9 cellular contexts compared by ENCODE assay signal in the genomic region with DNA sequence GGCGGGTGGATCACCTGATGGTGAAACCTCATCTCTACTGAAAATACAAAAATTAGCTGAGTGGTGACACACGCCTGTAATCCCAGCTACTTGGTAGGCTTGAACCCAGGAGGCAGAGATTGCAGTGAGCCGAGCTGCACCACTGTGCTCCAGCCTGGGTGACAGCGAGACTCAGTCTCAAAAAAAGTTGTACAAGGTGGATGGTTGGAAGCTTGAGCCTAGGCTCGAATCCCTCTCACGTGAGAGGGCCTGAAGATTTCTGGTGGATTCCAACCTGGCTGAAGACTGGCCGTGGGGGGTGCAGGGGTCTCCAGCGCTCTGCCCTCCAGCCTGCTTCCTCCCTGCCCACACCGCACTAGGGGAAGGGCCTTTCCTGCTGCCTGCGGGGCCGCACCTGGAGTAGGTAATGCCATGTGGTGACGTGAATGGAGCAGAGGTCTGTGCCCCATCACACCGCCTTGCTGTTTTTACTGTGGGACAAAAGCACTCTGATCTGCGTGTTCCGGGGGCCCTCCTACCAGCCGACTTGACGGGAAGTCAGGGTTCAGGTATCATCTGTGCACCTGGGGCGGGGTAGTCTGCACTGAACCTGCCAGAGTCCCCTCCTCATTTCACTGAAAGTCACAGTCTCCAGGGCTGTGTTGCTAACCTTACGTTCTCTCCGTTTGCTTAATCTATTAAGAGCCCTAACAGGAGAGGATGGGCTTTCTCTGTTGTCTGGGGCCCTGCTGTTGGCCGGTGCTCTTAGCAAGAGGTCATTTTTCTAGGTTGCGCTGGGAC. TPM values are rescaled to one million over a fixed set of nuclear protein-coding genes. Genes with fewer than 3 reads are reported as not detected.
DNase-seq lines count a peak whose midpoint lies in the region; ATAC-seq and TF ChIP-seq lines count a peak whose summit lies in the region.
"Had no signal": no experiment of that assay in that cellular context is flagged by ENCODE, and none has a peak within 500 bp of the region (broad histone marks: within the 10 kb centered on the region; RNA-seq: fewer than 3 reads in every experiment).

No MANE protein-coding gene starts in this region.

- peaks cover 41% of the 10 kb centered on the region for H3K36me3 ChIP-seq in endodermal cell (ENCODE audit: control insufficient read depth, insufficient read depth, low read length)
- no peaks in the 10 kb centered on the region for H3K36me3 ChIP-seq in testis (ENCODE audit: low read depth, missing control alignments)
- peaks cover 34 to 37% of the 10 kb centered on the region in 2 donors for H3K36me3 ChIP-seq in ascending aorta

- H3K4me3 ChIP-seq in endodermal cell (ENCODE audit: low read length) (peak overlapping the region; percentile 87), testis (no peak overlapping the region), ascending aorta (no peak overlapping the region)

- peaks cover 14% of the 10 kb centered on the region for H3K4me1 ChIP-seq in endodermal cell (ENCODE audit: control insufficient read depth, insufficient read depth, low read length)
- H3K4me1 ChIP-seq in testis = peaks cover 27% of the 10 kb centered on the region
- peaks cover 18 to 20% of the 10 kb centered on the region in 2 donors for H3K4me1 ChIP-seq in ascending aorta

- no peak for TF ChIP-seq CTCF in endodermal cell (conservative IDR thresholded peaks at IDR 0.05)
- TF ChIP-seq CTCF in testis (IDR thresholded peaks at IDR 0.05) = no peak
- no peak for TF ChIP-seq CTCF in ascending aorta (IDR thresholded peaks at IDR 0.05)

- no peaks in the 10 kb centered on the region for H3K9me3 ChIP-seq in endodermal cell (ENCODE audit: control insufficient read depth, low read length)
- no peaks in the 10 kb centered on the region for H3K9me3 ChIP-seq in testis
- no peaks in the 10 kb centered on the region for H3K9me3 ChIP-seq in ascending aorta

- intact Hi-C loops in activated naive CD4-positive, alpha-beta T cell treated with anti-CD3 and anti-CD28 coated beads for 36 hours (cut with micrococcal nuclease) = no loop called here
- intact Hi-C loops in testis (cut with DNase I; ENCODE audit: low total_unique reads) = no loop called here
- intact Hi-C loops in ascending aorta (cut with DNase I) = no loop called here

- H3K4me3 Mint-ChIP-seq in activated naive CD4-positive, alpha-beta T cell treated with anti-CD3 and anti-CD28 coated beads for 36 hours = peak overlapping the region; percentile 30
- peak overlapping the region; percentile 94 for H3K4me3 Mint-ChIP-seq in endodermal cell
- peak overlapping the region; percentile 51 to 74 for H3K4me3 Mint-ChIP-seq in stimulated activated naive CD8-positive, alpha-beta T cell treated with anti-CD3 and anti-CD28 coated beads, Interleukin-15, amount 100 ng/mL, for 72 hours

- H3K9ac ChIP-seq in endodermal cell (ENCODE audit: extremely low read depth, low read length, poor library complexity, severe bottlenecking) = peak overlapping the region; percentile 25

- no peaks in the 10 kb centered on the region for H3K9me3 Mint-ChIP-seq in activated naive CD4-positive, alpha-beta T cell treated with anti-CD3 and anti-CD28 coated beads for 36 hours
- no peaks in the 10 kb centered on the region for H3K9me3 Mint-ChIP-seq in endodermal cell
- no peaks in the 10 kb centered on the region for H3K9me3 Mint-ChIP-seq in stimulated activated naive CD8-positive, alpha-beta T cell treated with anti-CD3 and anti-CD28 coated beads, Interleukin-15, amount 100 ng/mL, for 72 hours

- peak overlapping the region; percentile 55 for H3K27ac Mint-ChIP-seq in activated naive CD4-positive, alpha-beta T cell treated with anti-CD3 and anti-CD28 coated beads for 36 hours
- H3K27ac Mint-ChIP-seq in endodermal cell = peak overlapping the region; percentile 79
- H3K27ac Mint-ChIP-seq in stimulated activated naive CD8-positive, alpha-beta T cell treated with anti-CD3 and anti-CD28 coated beads, Interleukin-15, amount 100 ng/mL, for 72 hours = peak overlapping the region in 1 of 2 donors; percentile 71

- ATAC-seq in stimulated activated naive CD8-positive, alpha-beta T cell treated with anti-CD3 and anti-CD28 coated beads, Interleukin-15, amount 100 ng/mL, for 72 hours = no peak

- peaks cover 38% of the 10 kb centered on the region for H3K36me3 Mint-ChIP-seq in activated naive CD4-positive, alpha-beta T cell treated with anti-CD3 and anti-CD28 coated beads for 36 hours (ENCODE audit: low read depth)
- H3K36me3 Mint-ChIP-seq in endodermal cell (ENCODE audit: low read depth) = peaks cover 35% of the 10 kb centered on the region

- H3K4me1 Mint-ChIP-seq in activated naive CD4-positive, alpha-beta T cell treated with anti-CD3 and anti-CD28 coated beads for 36 hours (ENCODE audit: low read depth) = peaks cover 46% of the 10 kb centered on the region
- peaks cover 55% of the 10 kb centered on the region for H3K4me1 Mint-ChIP-seq in endodermal cell
- H3K4me1 Mint-ChIP-seq in stimulated activated naive CD8-positive, alpha-beta T cell treated with anti-CD3 and anti-CD28 coated beads, Interleukin-15, amount 100 ng/mL, for 72 hours = peaks cover 55% of the 10 kb centered on the region

- H3K27ac ChIP-seq in endodermal cell (ENCODE audit: low read depth, low read length) (no peak overlapping the region), testis (no peak overlapping the region), ascending aorta (no peak overlapping the region)
- H3K27ac ChIP-seq: SK-N-MC had no signal

- no peak for DNase-seq in activated naive CD4-positive, alpha-beta T cell treated with anti-CD3 and anti-CD28 coated beads for 36 hours
- no peak for DNase-seq in activated naive CD4-positive, alpha-beta T cell treated with anti-CD3 and anti-CD28 coated beads, Interleukin-2, amount 50 U/mL, for 16 hours
- DNase-seq in SW480 (ENCODE audit: low spot score) = peak; percentile 25
- peak; percentile 80 for DNase-seq in endodermal cell
- no peak for DNase-seq in stimulated activated naive CD8-positive, alpha-beta T cell treated with anti-CD3 and anti-CD28 coated beads, Interleukin-15, amount 100 ng/mL, for 72 hours
- no peak for DNase-seq in testis
- DNase-seq in NCI-H1092 (lab: John Stamatoyannopoulos, UW) = no peak
- no peak for DNase-seq in ascending aorta (ENCODE audit: low spot score in 2 of 2)

- CTCF ChIA-PET in activated naive CD4-positive, alpha-beta T cell treated with anti-CD3 and anti-CD28 coated beads for 36 hours (lab: Charles Lee) = interaction anchor here (1.8 kb wide), 1 partner anchor 20 kb away, joined by 5 read pairs; no protein-coding TSS in a partner anchor

- 78 to 87% methylated on average over 19 to 22 of the region's 22 CpGs for WGBS in endodermal cell (ENCODE audit: insufficient coverage in 1 of 2, insufficient read length in 1 of 2), 2 experiments
- 72 to 77% methylated on average over 21 to 22 of the region's 22 CpGs for WGBS in testis, 2 donors

- H3K27me3 ChIP-seq in endodermal cell (ENCODE audit: control insufficient read depth, insufficient read depth, low read length, poor library complexity, severe bottlenecking) = no peaks in the 10 kb centered on the region
- H3K27me3 ChIP-seq in testis = no peaks in the 10 kb centered on the region
- H3K27me3 ChIP-seq in ascending aorta = no peaks in the 10 kb centered on the region

- no peak for TF ChIP-seq POLR2A in testis (IDR thresholded peaks at IDR 0.05)

- H3K27me3 Mint-ChIP-seq in activated naive CD4-positive, alpha-beta T cell treated with anti-CD3 and anti-CD28 coated beads for 36 hours (ENCODE audit: low read depth) = no peaks in the 10 kb centered on the region
- peaks cover 9% of the 10 kb centered on the region for H3K27me3 Mint-ChIP-seq in endodermal cell (ENCODE audit: insufficient read depth)
- H3K27me3 Mint-ChIP-seq in stimulated activated naive CD8-positive, alpha-beta T cell treated with anti-CD3 and anti-CD28 coated beads, Interleukin-15, amount 100 ng/mL, for 72 hours = no peaks in the 10 kb centered on the region

RNA-seq across cellular contexts. Expression of a gene that starts 4.2 kb away (rescaled TPM):
- total RNA-seq in activated naive CD4-positive, alpha-beta T cell treated with anti-CD3 and anti-CD28 coated beads for 36 hours = 1,000 to 10,000 TPM; 3,875 to 3,899 TPM
- total RNA-seq in endodermal cell = 1,000 to 10,000 TPM; 1,911 to 2,019 TPM
- 2,841 TPM for polyA plus RNA-seq in endodermal cell (2013, experiment 1 of 2)
- 2,695 TPM for polyA plus RNA-seq in endodermal cell (2013, experiment 2 of 2)
- total RNA-seq in testis = 1,000 to 10,000 TPM; 1,952 to 3,862 TPM
- polyA plus RNA-seq in testis (ENCODE audit: insufficient read depth, low read depth, low replicate concordance) = 1,947 TPM
- total RNA-seq in ascending aorta = 8,360 TPM

RNA-seq across cellular contexts. Expression of a gene that starts 10.9 kb away (rescaled TPM):
- total RNA-seq in activated naive CD4-positive, alpha-beta T cell treated with anti-CD3 and anti-CD28 coated beads for 36 hours = 1 to 10 TPM; 6.4 to 9.0 TPM
- total RNA-seq in endodermal cell = 1 to 10 TPM; 1.5 to 2.1 TPM
- 5.8 TPM for polyA plus RNA-seq in endodermal cell (2013, experiment 1 of 2)
- 3.4 TPM for polyA plus RNA-seq in endodermal cell (2013, experiment 2 of 2)
- 10 to 100 TPM; 12.5 to 15.0 TPM for total RNA-seq in testis
- polyA plus RNA-seq in testis (ENCODE audit: insufficient read depth, low read depth, low replicate concordance) = 3.3 TPM
- total RNA-seq in ascending aorta = not detected

RNA-seq across cellular contexts. Expression of a gene that starts 48.8 kb away (rescaled TPM):
- total RNA-seq in activated naive CD4-positive, alpha-beta T cell treated with anti-CD3 and anti-CD28 coated beads for 36 hours = not detected
- total RNA-seq in endodermal cell = 1 to 10 TPM in 1 of 2 donors, under 1 TPM in 1; 0.88 to 3.2 TPM
- 1.8 TPM for polyA plus RNA-seq in endodermal cell (2013, experiment 1 of 2)
- polyA plus RNA-seq in endodermal cell (2013, experiment 2 of 2) = 1.0 TPM
- 100 to 1,000 TPM; 125 to 256 TPM for total RNA-seq in testis
- polyA plus RNA-seq in testis (ENCODE audit: insufficient read depth, low read depth, low replicate concordance) = 105 TPM
- total RNA-seq in ascending aorta = not detected

RNA-seq across cellular contexts. Expression of a gene that starts 56.5 kb away (rescaled TPM):
- total RNA-seq in activated naive CD4-positive, alpha-beta T cell treated with anti-CD3 and anti-CD28 coated beads for 36 hours = 10 to 100 TPM; 62.4 to 67.7 TPM
- total RNA-seq in endodermal cell (100 to 1,000 TPM; 153 to 156 TPM), testis (100 to 1,000 TPM; 275 to 307 TPM), ascending aorta (108 TPM)
- polyA plus RNA-seq in endodermal cell (2013, experiment 1 of 2) = 85.2 TPM
- polyA plus RNA-seq in endodermal cell (2013, experiment 2 of 2) = 78.0 TPM
- 97.9 TPM for polyA plus RNA-seq in testis (ENCODE audit: insufficient read depth, low read depth, low replicate concordance)

Comparison
In these comparisons a context has a peak if more than half of its experiments do, and no peak if none do; other contexts are left out.
1. DNase-seq: peak in SW480 (single experiment) and endodermal cell (single experiment); none in activated naive CD4-positive, alpha-beta T cell treated with anti-CD3 and anti-CD28 coated beads for 36 hours (single experiment), activated naive CD4-positive, alpha-beta T cell treated with anti-CD3 and anti-CD28 coated beads, Interleukin-2, amount 50 U/mL, for 16 hours (single experiment), stimulated activated naive CD8-positive, alpha-beta T cell treated with anti-CD3 and anti-CD28 coated beads, Interleukin-15, amount 100 ng/mL, for 72 hours (0 of 2), testis (single experiment), NCI-H1092 (single experiment) and ascending aorta (0 of 2).
2. H3K4me3 Mint-ChIP-seq: peak in every context shown above with its lines; median percentile 94 in endodermal cell; 62 in stimulated activated naive CD8-positive, alpha-beta T cell treated with anti-CD3 and anti-CD28 coated beads, Interleukin-15, amount 100 ng/mL, for 72 hours; 30 in activated naive CD4-positive, alpha-beta T cell treated with anti-CD3 and anti-CD28 coated beads for 36 hours.
3. RNA of a gene that starts 48.8 kb away (total RNA-seq): 125 to 256 TPM in testis; 0.88 to 3.2 TPM in endodermal cell, not detected in activated naive CD4-positive, alpha-beta T cell treated with anti-CD3 and anti-CD28 coated beads for 36 hours and not detected in ascending aorta (single experiment); every median in the first group is over 10 times any median in the second.